6 cellular contexts compared by ENCODE assay signal in genomic region chr22:37677628-37677974, GRCh38. TPM values are rescaled to one million over a fixed set of nuclear protein-coding genes. Genes with fewer than 3 reads are reported as not detected.
DNase-seq lines count a peak whose midpoint lies in the region; ATAC-seq, FAIRE-seq and TF ChIP-seq lines count a peak whose summit lies in the region.
"Not testable (repeated sequence)": the region's sequence is repeated elsewhere in the genome, so short reads cannot be mapped to it uniquely, and the experiment has no call there.

No MANE protein-coding gene starts in this region.

- BruUV-seq in A673 (replicated peaks; lab: Mats Ljungman, UMichigan) = not testable (repeated sequence)

- CTCF ChIA-PET in A673 (lab: Charles Lee) = not testable (repeated sequence)
- CTCF ChIA-PET in activated CD4-positive, alpha-beta memory T cell treated with anti-CD3 and anti-CD28 coated beads for 36 hours (lab: Charles Lee) = interaction anchor here (1.0 to 24.9 kb wide), 6 partner anchors 9 to 85 kb away, joined by 3 to 574 read pairs (median 13); partner anchors contain the start of genes NOL12, PDXP and SH3BP1

- H3K27ac Mint-ChIP-seq in activated CD4-positive, alpha-beta memory T cell treated with anti-CD3 and anti-CD28 coated beads for 36 hours = peak overlapping the region; percentile 93

- H3K9ac ChIP-seq in keratinocyte (ENCODE audit: control insufficient read depth, extremely low read depth, insufficient read depth, low read length) = peak overlapping the region; percentile 60

- dilution Hi-C loops in keratinocyte (cut with MboI; ENCODE audit: extremely low pct_ligation_motif_present, low sequenced_read_pairs) = not testable (repeated sequence)

- not testable (repeated sequence) for FAIRE-seq in keratinocyte (lab: Jason Lieb, UNC)

- H3K9me3 Mint-ChIP-seq in activated CD4-positive, alpha-beta memory T cell treated with anti-CD3 and anti-CD28 coated beads for 36 hours = not testable (repeated sequence)

- H3K4me3 Mint-ChIP-seq in activated CD4-positive, alpha-beta memory T cell treated with anti-CD3 and anti-CD28 coated beads for 36 hours = peak overlapping the region; percentile 87

- ATAC-seq in psoas muscle = not testable (repeated sequence)

- peaks cover 45% of the 10 kb centered on the region for H3K4me1 Mint-ChIP-seq in activated CD4-positive, alpha-beta memory T cell treated with anti-CD3 and anti-CD28 coated beads for 36 hours (ENCODE audit: low read depth)

- H4K20me1 ChIP-seq in keratinocyte (ENCODE audit: control insufficient read depth, extremely low read depth, insufficient read depth, low read length) = not testable (repeated sequence)

- peaks cover 24% of the 10 kb centered on the region for H3K4me1 ChIP-seq in A673 (ENCODE audit: insufficient read depth, low read length, poor library complexity, severe bottlenecking)
- H3K4me1 ChIP-seq in keratinocyte (ENCODE audit: control insufficient read depth, extremely low read depth, insufficient read depth, low read length) = peaks cover 25% of the 10 kb centered on the region
- peaks cover 31% of the 10 kb centered on the region for H3K4me1 ChIP-seq in psoas muscle

- not testable (repeated sequence) for H3K9me1 ChIP-seq in keratinocyte (ENCODE audit: control insufficient read depth, extremely low read depth, insufficient read depth, low read length)

- peak overlapping the region; percentile 92 for H3K27ac ChIP-seq in A673 (ENCODE audit: low read depth, low read length, poor library complexity, severe bottlenecking)
- H3K27ac ChIP-seq in HL-60 (replicated peaks) = peak overlapping the region; percentile 69
- H3K27ac ChIP-seq in coronary artery = peak overlapping the region in 1 of 2 donors; percentile 94
- peak overlapping the region; percentile 43 for H3K27ac ChIP-seq in keratinocyte (ENCODE audit: control insufficient read depth, insufficient read depth, low read length)
- peak overlapping the region; percentile 96 for H3K27ac ChIP-seq in psoas muscle

- 64 to 77% (median 68%) methylated on average over 11 of the region's 11 CpGs for WGBS in psoas muscle, 3 donors

- H3K36me3 Mint-ChIP-seq in activated CD4-positive, alpha-beta memory T cell treated with anti-CD3 and anti-CD28 coated beads for 36 hours = peaks cover 14% of the 10 kb centered on the region

- H3K4me2 ChIP-seq in keratinocyte (ENCODE audit: control insufficient read depth, extremely low read depth, insufficient read depth, low read depth, low read length) = peak overlapping the region; percentile 84

- not testable (repeated sequence) for DNase-seq in A673 (ENCODE audit: low spot score); HL-60 (ENCODE audit: low read depth in 1 of 2, low spot score in 1 of 2); activated CD4-positive, alpha-beta memory T cell treated with anti-CD3 and anti-CD28 coated beads for 36 hours; coronary artery (ENCODE audit: low spot score); keratinocyte (ENCODE audit: low read depth, low spot score); psoas muscle

- peaks cover 18% of the 10 kb centered on the region for H3K79me2 ChIP-seq in keratinocyte (ENCODE audit: control insufficient read depth, insufficient read depth, low read length)

- not testable (repeated sequence) for H3K9me3 ChIP-seq in A673 (ENCODE audit: low read depth, low read length, poor library complexity, severe bottlenecking); keratinocyte (ENCODE audit: control insufficient read depth, low read depth, low read length); psoas muscle

- POLR2A ChIA-PET in A673 (lab: Charles Lee; ENCODE audit: low non-redundant PET) = interaction anchor here (0.6 kb wide), 1 partner anchor 138 kb away, joined by 3 read pairs; no protein-coding TSS in a partner anchor
- POLR2A ChIA-PET in activated CD4-positive, alpha-beta memory T cell treated with anti-CD3 and anti-CD28 coated beads for 36 hours (lab: Charles Lee) = interaction anchor here (1.3 to 3.4 kb wide), 4 partner anchors 8 to 69 kb away, joined by 5 to 15 read pairs (median 12); partner anchors contain the start of genes GGA1, NOL12 and PDXP

- not testable (repeated sequence) for H3K27me3 ChIP-seq in A673 (replicated peaks; ENCODE audit: insufficient read depth, low read depth, low read length, poor library complexity); HL-60 (ENCODE audit: insufficient read depth, poor library complexity, severe bottlenecking); keratinocyte (ENCODE audit: control insufficient read depth, extremely low read depth, insufficient read depth, low read length); psoas muscle (ENCODE audit: insufficient read depth in 3 of 3, low read length in 2 of 3)

- H3K36me3 ChIP-seq in A673 (ENCODE audit: insufficient read depth, low read length, poor library complexity, severe bottlenecking); keratinocyte (ENCODE audit: control insufficient read depth in 2 of 2, extremely low read depth in 1 of 2, insufficient read depth in 2 of 2, low read length in 2 of 2): not testable (repeated sequence)
- peaks cover 0 to 32% of the 10 kb centered on the region in 2 donors for H3K36me3 ChIP-seq in psoas muscle (ENCODE audit: insufficient read depth in 1 of 2, low read depth in 1 of 2)

- H3K27me3 Mint-ChIP-seq in activated CD4-positive, alpha-beta memory T cell treated with anti-CD3 and anti-CD28 coated beads for 36 hours = not testable (repeated sequence)

- peak overlapping the region; percentile 49 for H2AFZ ChIP-seq in keratinocyte (ENCODE audit: control insufficient read depth, low read length)

- intact Hi-C loops in A673 (cut with micrococcal nuclease; ENCODE audit: unreplicated experiment) = loop anchor here (5.0 kb wide), 1 partner anchor 125 kb away; no protein-coding TSS in a partner anchor
- intact Hi-C loops in activated CD4-positive, alpha-beta memory T cell treated with anti-CD3 and anti-CD28 coated beads for 36 hours (cut with micrococcal nuclease) = loop anchor here (1.0 to 10.0 kb wide), 4 partner anchors 19 to 167 kb away; partner anchors contain the start of genes ANKRD54, EIF3L, GGA1 and PDXP
- intact Hi-C loops in psoas muscle (cut with DNase I) = not testable (repeated sequence)

- TF ChIP-seq CTCF in A673 (conservative IDR thresholded peaks at IDR 0.05; ENCODE audit: low read depth, low read length); HL-60 (IDR thresholded peaks at IDR 0.05; ENCODE audit: insufficient read depth, low read length); coronary artery (IDR thresholded peaks at IDR 0.05); keratinocyte (optimal IDR thresholded peaks at IDR 0.05 in 1 of 3, IDR thresholded peaks at IDR 0.05 in 1 of 3, conservative IDR thresholded peaks at IDR 0.05 in 1 of 3; ENCODE audit: extremely low read depth in 1 of 3, insufficient read depth in 2 of 3, low read length in 3 of 3); psoas muscle (IDR thresholded peaks at IDR 0.05): not testable (repeated sequence)

- peak overlapping the region; percentile 59 for H3K4me3 ChIP-seq in A673 (ENCODE audit: low read depth, low read length, poor library complexity, severe bottlenecking)
- H3K4me3 ChIP-seq in HL-60 (replicated peaks; ENCODE audit: insufficient read depth, low read length) = peak overlapping the region; percentile 56
- peak overlapping the region; percentile 87 for H3K4me3 ChIP-seq in coronary artery
- H3K4me3 ChIP-seq in keratinocyte (ENCODE audit: control insufficient read depth in 2 of 3, extremely low read depth in 1 of 3, insufficient read depth in 2 of 3, low read depth in 1 of 3, low read length in 3 of 3) = peak overlapping the region; percentile 62 to 90 (median 70)
- H3K4me3 ChIP-seq in psoas muscle = peak overlapping the region; percentile 79

RNA-seq across cellular contexts. Expression of gene LGALS1, which starts 2.2 kb away (rescaled TPM):
- 269 and 322 TPM in 2 replicates for total RNA-seq in A673 (2021)
- total RNA-seq in activated CD4-positive, alpha-beta memory T cell treated with anti-CD3 and anti-CD28 coated beads for 36 hours = 100 to 1,000 TPM; 816 to 833 TPM
- 1,629 to 5,918 TPM (median 2,086 TPM) in 3 replicates for polyA plus RNA-seq in keratinocyte
- polyA plus RNA-seq in keratinocyte (2011; ENCODE audit: low read depth) = 32.5 TPM
- polyA plus RNA-seq in keratinocyte (2011; cell fraction: cytosol; rRNA removed) = 1,190 and 2,669 TPM in 2 replicates
- polyA plus RNA-seq in keratinocyte (2011; cell fraction: nucleus; rRNA removed) = 846 and 991 TPM in 2 replicates
- 158 and 3,159 TPM in 2 replicates for polyA plus RNA-seq in keratinocyte (2012; ENCODE audit: low replicate concordance)
- polyA minus RNA-seq in keratinocyte = 1,852 to 4,357 TPM (median 3,828 TPM) in 3 replicates
- 1,483 TPM for polyA minus RNA-seq in keratinocyte (2011; cell fraction: cytosol; rRNA and poly(A)+ RNA removed)
- 326 and 338 TPM in 2 replicates for polyA minus RNA-seq in keratinocyte (2011; cell fraction: nucleus; rRNA and poly(A)+ RNA removed)
- 1,000 to 10,000 TPM in 1 of 4 donors, 100 to 1,000 TPM in 3; 434 to 1,013 (median 908) TPM for total RNA-seq in psoas muscle
- polyA plus RNA-seq in psoas muscle = 1,000 to 10,000 TPM in 2 of 3 donors, 100 to 1,000 TPM in 1; 717 to 1,817 (median 1,077) TPM

RNA-seq across cellular contexts. Expression of gene NOL12, which starts 8.5 kb away (rescaled TPM):
- total RNA-seq in A673 (2021) = 51.9 and 52.9 TPM in 2 replicates
- 10 to 100 TPM; 32.5 to 33.3 TPM for total RNA-seq in activated CD4-positive, alpha-beta memory T cell treated with anti-CD3 and anti-CD28 coated beads for 36 hours
- 22.1 to 23.8 TPM (median 22.1 TPM) in 3 replicates for polyA plus RNA-seq in keratinocyte
- polyA plus RNA-seq in keratinocyte (2011; ENCODE audit: low read depth) = 6.3 TPM
- 10.5 and 18.7 TPM in 2 replicates for polyA plus RNA-seq in keratinocyte (2011; cell fraction: cytosol; rRNA removed)
- 29.4 and 31.4 TPM in 2 replicates for polyA plus RNA-seq in keratinocyte (2011; cell fraction: nucleus; rRNA removed)
- 15.8 and 26.6 TPM in 2 replicates for polyA plus RNA-seq in keratinocyte (2012; ENCODE audit: low replicate concordance)
- polyA minus RNA-seq in keratinocyte = 7.2 to 17.4 TPM (median 8.1 TPM) in 3 replicates
- 16.7 TPM for polyA minus RNA-seq in keratinocyte (2011; cell fraction: cytosol; rRNA and poly(A)+ RNA removed)
- polyA minus RNA-seq in keratinocyte (2011; cell fraction: nucleus; rRNA and poly(A)+ RNA removed) = 4.9 and 7.0 TPM in 2 replicates
- total RNA-seq in psoas muscle = 10 to 100 TPM; 11.9 to 15.4 (median 12.3) TPM
- polyA plus RNA-seq in psoas muscle = 10 to 100 TPM; 21.0 to 43.4 (median 22.0) TPM

RNA-seq across cellular contexts. Expression of gene PDXP, which starts 19.1 kb away (rescaled TPM):
- 57.3 and 63.5 TPM in 2 replicates for total RNA-seq in A673 (2021)
- 10 to 100 TPM; 21.9 to 22.9 TPM for total RNA-seq in activated CD4-positive, alpha-beta memory T cell treated with anti-CD3 and anti-CD28 coated beads for 36 hours
- polyA plus RNA-seq in keratinocyte = 4.6 to 6.3 TPM (median 5.2 TPM) in 3 replicates
- 0.64 TPM for polyA plus RNA-seq in keratinocyte (2011; ENCODE audit: low read depth)
- 4.0 and 5.5 TPM in 2 replicates for polyA plus RNA-seq in keratinocyte (2011; cell fraction: cytosol; rRNA removed)
- 1.2 and 2.5 TPM in 2 replicates for polyA plus RNA-seq in keratinocyte (2011; cell fraction: nucleus; rRNA removed)
- 2.8 and 3.1 TPM in 2 replicates for polyA plus RNA-seq in keratinocyte (2012; ENCODE audit: low replicate concordance)
- 0.33 to 1.9 TPM (median 1.4 TPM) in 3 replicates for polyA minus RNA-seq in keratinocyte
- 6.7 TPM for polyA minus RNA-seq in keratinocyte (2011; cell fraction: cytosol; rRNA and poly(A)+ RNA removed)
- polyA minus RNA-seq in keratinocyte (2011; cell fraction: nucleus; rRNA and poly(A)+ RNA removed) = 0.95 and 1.4 TPM in 2 replicates
- 10 to 100 TPM in 3 of 4 donors, 1 to 10 TPM in 1; 9.0 to 13.0 (median 12.3) TPM for total RNA-seq in psoas muscle
- polyA plus RNA-seq in psoas muscle = 10 to 100 TPM in 2 of 3 donors, 1 to 10 TPM in 1; 9.8 to 37.9 (median 24.4) TPM

RNA-seq across cellular contexts. Expression of gene TRIOBP, which starts 19.2 kb away (rescaled TPM):
- total RNA-seq in A673 (2021) (28.7 and 35.1 TPM in 2 replicates), psoas muscle (10 to 100 TPM; 22.1 to 34.6 (median 24.5) TPM)
- 10 to 100 TPM; 25.0 to 26.8 TPM for total RNA-seq in activated CD4-positive, alpha-beta memory T cell treated with anti-CD3 and anti-CD28 coated beads for 36 hours
- polyA plus RNA-seq in keratinocyte (13.9 to 24.8 TPM (median 22.2 TPM) in 3 replicates), psoas muscle (10 to 100 TPM; 19.1 to 42.7 (median 24.7) TPM)
- polyA plus RNA-seq in keratinocyte (2011; ENCODE audit: low read depth) = 13.4 TPM
- polyA plus RNA-seq in keratinocyte (2011; cell fraction: cytosol; rRNA removed) = 26.8 and 39.1 TPM in 2 replicates
- 30.6 and 44.1 TPM in 2 replicates for polyA plus RNA-seq in keratinocyte (2011; cell fraction: nucleus; rRNA removed)
- 15.5 and 38.7 TPM in 2 replicates for polyA plus RNA-seq in keratinocyte (2012; ENCODE audit: low replicate concordance)
- 50.2 to 63.3 TPM (median 53.9 TPM) in 3 replicates for polyA minus RNA-seq in keratinocyte
- polyA minus RNA-seq in keratinocyte (2011; cell fraction: cytosol; rRNA and poly(A)+ RNA removed) = 34.1 TPM
- polyA minus RNA-seq in keratinocyte (2011; cell fraction: nucleus; rRNA and poly(A)+ RNA removed) = 32.4 and 33.1 TPM in 2 replicates

RNA-seq across cellular contexts. Expression of gene SH3BP1, which starts 38.1 kb away (rescaled TPM):
- total RNA-seq in A673 (2021) = 12.9 and 22.7 TPM in 2 replicates
- 100 to 1,000 TPM in 1 of 2 experiments, 10 to 100 TPM in 1; 97.6 to 102 TPM for total RNA-seq in activated CD4-positive, alpha-beta memory T cell treated with anti-CD3 and anti-CD28 coated beads for 36 hours
- polyA plus RNA-seq in keratinocyte = 27.2 to 49.8 TPM (median 32.6 TPM) in 3 replicates
- 39.1 TPM for polyA plus RNA-seq in keratinocyte (2011; ENCODE audit: low read depth)
- polyA plus RNA-seq in keratinocyte (2011; cell fraction: cytosol; rRNA removed) = 40.0 and 72.9 TPM in 2 replicates
- 68.3 and 76.6 TPM in 2 replicates for polyA plus RNA-seq in keratinocyte (2011; cell fraction: nucleus; rRNA removed)
- polyA plus RNA-seq in keratinocyte (2012; ENCODE audit: low replicate concordance) = 62.7 and 79.7 TPM in 2 replicates
- 32.3 to 136 TPM (median 54.1 TPM) in 3 replicates for polyA minus RNA-seq in keratinocyte
- 59.5 TPM for polyA minus RNA-seq in keratinocyte (2011; cell fraction: cytosol; rRNA and poly(A)+ RNA removed)
- 27.0 and 32.3 TPM in 2 replicates for polyA minus RNA-seq in keratinocyte (2011; cell fraction: nucleus; rRNA and poly(A)+ RNA removed)
- total RNA-seq in psoas muscle = 1 to 10 TPM; 1.4 to 2.4 (median 1.9) TPM
- under 1 TPM; 0.20 to 0.64 (median 0.34) TPM for polyA plus RNA-seq in psoas muscle
